ENCODE assay signal across 13 cellular contexts in genomic region chr18:57440331-57441101, GRCh38. TPM values are rescaled to one million over a fixed set of nuclear protein-coding genes. Genes with fewer than 3 reads are reported as not detected.
A peak's percentile ranks its signal among the peaks of the same experiment; 100 is the strongest.
DNase-seq lines count a peak whose midpoint lies in the region; ATAC-seq, FAIRE-seq and TF ChIP-seq lines count a peak whose summit lies in the region.
"Had no signal": no experiment of that assay in that cellular context is flagged by ENCODE, and none has a peak within 500 bp of the region (broad histone marks: within the 10 kb centered on the region; RNA-seq: fewer than 3 reads in every experiment).

No MANE protein-coding gene starts in this region.

- H3K4me3 ChIP-seq in BLaER1 = no peak overlapping the region
- H3K4me3 ChIP-seq in H1 (ENCODE audit: extremely low read depth in 1 of 4, insufficient read depth in 2 of 4, low read depth in 3 of 4, low read length in 4 of 4) = peak overlapping the region; percentile 19 to 62 (median 29)
- peak overlapping the region; percentile 14 to 39 for H3K4me3 ChIP-seq in muscle layer of duodenum (ENCODE audit: low read depth in 1 of 2, low read length in 2 of 2)
- no peak overlapping the region for H3K4me3 ChIP-seq in sigmoid colon

- no peak overlapping the region for H3K18ac ChIP-seq in H1 (ENCODE audit: extremely low read depth, low read length)

- FAIRE-seq in H1 (lab: Jason Lieb, UNC) = no peak
- FAIRE-seq: TTC549 had no signal

- H2BK15ac ChIP-seq in H1 (ENCODE audit: low read length) = no peak overlapping the region

- peaks cover 15% of the 10 kb centered on the region; the same call in 1 of the 2 replicates for H3K23me2 ChIP-seq in H1 (ENCODE audit: low read depth, low read length)

- no peak overlapping the region for H4K91ac ChIP-seq in H1 (replicated peaks; ENCODE audit: insufficient read length, low read length)

- no peak for TF ChIP-seq POLR2A in H1 (IDR thresholded peaks at IDR 0.05; ENCODE audit: control extremely low read depth in 1 of 2, low read depth in 2 of 2, low read length in 2 of 2)
- no peak for TF ChIP-seq POLR2A in sigmoid colon (IDR thresholded peaks at IDR 0.05)

- H3K79me1 ChIP-seq in H1 (ENCODE audit: low read depth, low read length) = no peaks in the 10 kb centered on the region; the same call in 1 of the 2 replicates

- H2AFZ ChIP-seq in H1 (ENCODE audit: low read length) = no peak overlapping the region

- peaks cover 97% of the 10 kb centered on the region for H3K27me3 ChIP-seq in BLaER1
- H3K27me3 ChIP-seq in H1 (replicated peaks in 1 of 4; ENCODE audit: control insufficient read depth in 3 of 4, extremely low read depth in 1 of 4, insufficient read depth in 3 of 4, low read length in 3 of 4) = peaks cover 73 to 98% (median 89%) of the 10 kb centered on the region in 4 experiments
- H3K27me3 ChIP-seq in muscle layer of duodenum (ENCODE audit: low read depth, low read length) = peaks cover 58% of the 10 kb centered on the region
- H3K27me3 ChIP-seq in sigmoid colon = peaks cover 51 to 97% (median 85%) of the 10 kb centered on the region in 3 donors

- no peaks in the 10 kb centered on the region for H3K36me3 ChIP-seq in BLaER1
- peaks cover 0 to 12% (median 0%) of the 10 kb centered on the region in 4 experiments; a peak in 1 of 8 replicates for H3K36me3 ChIP-seq in H1 (ENCODE audit: control insufficient read depth in 2 of 4, insufficient read depth in 4 of 4, low read length in 3 of 4)
- no peaks in the 10 kb centered on the region for H3K36me3 ChIP-seq in muscle layer of duodenum (ENCODE audit: control insufficient read depth in 1 of 2, insufficient read depth in 2 of 2, low read length in 2 of 2)
- H3K36me3 ChIP-seq in sigmoid colon = no peaks in the 10 kb centered on the region

- H3K23ac ChIP-seq in H1 (ENCODE audit: insufficient read length) = no peak overlapping the region

- H3K4me1 ChIP-seq in BLaER1 (peaks cover 26% of the 10 kb centered on the region), H1 (replicated peaks in 1 of 4; ENCODE audit: control insufficient read depth in 3 of 4, insufficient read depth in 4 of 4, low read length in 3 of 4) (peaks cover 3 to 51% (median 34%) of the 10 kb centered on the region in 4 experiments), muscle layer of duodenum (ENCODE audit: control insufficient read depth in 1 of 2, insufficient read depth in 2 of 2, low read length in 2 of 2) (peaks cover 0 to 59% of the 10 kb centered on the region in 2 donors), sigmoid colon (peaks cover 0 to 61% (median 55%) of the 10 kb centered on the region in 4 donors)

- H2BK12ac ChIP-seq in H1 (ENCODE audit: low read depth, low read length) = no peak overlapping the region

- H4K5ac ChIP-seq in H1 (ENCODE audit: insufficient read length, low read depth, low read length) = no peak overlapping the region

- H2BK20ac ChIP-seq in H1 (ENCODE audit: low read length) = no peak overlapping the region

- H2AK5ac ChIP-seq in H1 (ENCODE audit: low read depth, low read length) = no peak overlapping the region

- no peak overlapping the region for H3K9ac ChIP-seq in BLaER1
- H3K9ac ChIP-seq in H1 (replicated peaks in 1 of 4; ENCODE audit: extremely low read depth in 1 of 4, low read depth in 3 of 4, low read length in 3 of 4) = no peak overlapping the region

- DNase-seq in GM10266 (ENCODE audit: extremely low spot score) (peak; percentile 34), H1 (ENCODE audit: low read depth in 1 of 2, low spot score in 2 of 2) (peak in 1 of 2 experiments; percentile 72), NCI-H2029 (lab: John Stamatoyannopoulos, UW) (no peak), NCI-H146 (lab: John Stamatoyannopoulos, UW) (no peak), sigmoid colon (no peak)
- DNase-seq: Karpas-422, NCI-H1930 had no signal

- no peak overlapping the region; the same call in 1 of the 2 replicates for H4K8ac ChIP-seq in H1 (ENCODE audit: extremely low read depth, insufficient read depth, low read length)

- H3K79me2 ChIP-seq in H1 (ENCODE audit: control insufficient read depth in 1 of 2, insufficient read depth in 2 of 2, low read length in 2 of 2) = no peaks in the 10 kb centered on the region

- no peak overlapping the region for H3K14ac ChIP-seq in H1 (ENCODE audit: insufficient read length)

- POLR2A ChIA-PET in H1 (lab: Charles Lee; ENCODE audit: partially characterized antibody) = interaction anchor here (3.6 kb wide), 1 partner anchor 11 kb away, joined by 18 read pairs; no protein-coding TSS in a partner anchor

- no peak overlapping the region for H2BK5ac ChIP-seq in H1 (ENCODE audit: low read depth, low read length)

- H4K20me1 ChIP-seq in BLaER1 (peaks cover 73% of the 10 kb centered on the region), H1 (replicated peaks in 1 of 2; ENCODE audit: control insufficient read depth in 1 of 2, insufficient read depth in 2 of 2, low read length in 2 of 2) (peaks cover 11 to 40% of the 10 kb centered on the region in 2 experiments)

- H3K4me2 ChIP-seq in BLaER1 = peak overlapping the region; percentile 65
- H3K4me2 ChIP-seq in H1 (ENCODE audit: insufficient read depth in 1 of 2, low read depth in 2 of 2, low read length in 2 of 2) = peak overlapping the region; percentile 79 to 93

- CTCF ChIA-PET in H1 (lab: Charles Lee; ENCODE audit: partially characterized antibody) = interaction anchor here (1.1 to 2.9 kb wide), 6 partner anchors 10 to 693 kb away, joined by 3 to 17 read pairs (median 4); no protein-coding TSS in a partner anchor

- intact Hi-C loops in sigmoid colon (cut with DNase I) = no loop called here

- H2BK120ac ChIP-seq in H1 (replicated peaks; ENCODE audit: low read depth, low read length) = no peak overlapping the region

- H3K4ac ChIP-seq in H1 (replicated peaks; ENCODE audit: insufficient read length, low read depth, low read length) = no peak overlapping the region

- no peaks in the 10 kb centered on the region for H3K9me3 ChIP-seq in BLaER1
- no peaks in the 10 kb centered on the region for H3K9me3 ChIP-seq in H1 (ENCODE audit: insufficient read depth in 2 of 2, low read depth in 1 of 2, low read length in 1 of 2)
- no peaks in the 10 kb centered on the region for H3K9me3 ChIP-seq in muscle layer of duodenum (ENCODE audit: control insufficient read depth in 1 of 2, low read length in 2 of 2)
- H3K9me3 ChIP-seq in sigmoid colon = no peaks in the 10 kb centered on the region

- ATAC-seq in HG03139 (IDR thresholded peaks at IDR 0.05; ENCODE audit: unreplicated experiment) = no peak
- ATAC-seq: naive thymus-derived CD4-positive, alpha-beta T cell; sciatic nerve had no signal

- no peak for TF ChIP-seq RAD21 in H1 (IDR thresholded peaks at IDR 0.05 in 1 of 2, conservative IDR thresholded peaks at IDR 0.05 in 1 of 2; ENCODE audit: low read depth in 2 of 2, low read length in 2 of 2)

- TF ChIP-seq EP300 in H1 (IDR thresholded peaks at IDR 0.05; ENCODE audit: borderline replicate concordance in 1 of 2, low read depth in 2 of 2, low read length in 2 of 2) (no peak), sigmoid colon (IDR thresholded peaks at IDR 0.05) (no peak)

- TF ChIP-seq CTCF in GM10266 (IDR thresholded peaks at IDR 0.05; ENCODE audit: control insufficient read depth, insufficient read depth, low read depth, missing control alignments) (no peak), H1 (IDR thresholded peaks at IDR 0.05; ENCODE audit: control extremely low read depth in 1 of 3, insufficient read depth in 1 of 3, low read depth in 1 of 3, low read length in 3 of 3) (no peak), sigmoid colon (IDR thresholded peaks at IDR 0.05) (no peak)

- H3K27ac ChIP-seq in BLaER1 (no peak overlapping the region), H1 (ENCODE audit: low read depth, low read length) (no peak overlapping the region), muscle layer of duodenum (ENCODE audit: low read length) (peak overlapping the region; percentile 7), sigmoid colon (no peak overlapping the region)

- H3K56ac ChIP-seq in H1 (replicated peaks; ENCODE audit: insufficient read length, low read depth, low read length) = no peak overlapping the region

- WGBS in H1 (ENCODE audit: extremely low coverage in 1 of 2, insufficient coverage in 1 of 2, insufficient read length in 1 of 2, insufficient replicate concordance in 2 of 2, low coverage in 1 of 2, low lambda C conversion rate in 2 of 2, missing lambda C conversion rate in 1 of 2), 2 experiments = 4% methylated on average over 43 of the region's 61 CpGs; no CpG with 5 or more reads in 1 of the 2 experiments
- WGBS in sigmoid colon, 2 donors = 5 to 7% methylated on average over 61 of the region's 61 CpGs

TF ChIP-seq in H1, 55 proteins besides CTCF, POLR2A, EP300 and RAD21 (continues in another document):
- TF ChIP-seq MAFK (IDR thresholded peaks at IDR 0.05; ENCODE audit: low read depth, low read length) (no peak), SP1 (IDR thresholded peaks at IDR 0.05; ENCODE audit: low read depth, low read length) (no peak), KDM4A (IDR thresholded peaks at IDR 0.05; ENCODE audit: low read depth, low read length, severe bottlenecking) (peak; percentile 51), CHD2 (IDR thresholded peaks at IDR 0.05; ENCODE audit: low read length) (no peak), GTF2F1 (IDR thresholded peaks at IDR 0.05; ENCODE audit: borderline replicate concordance, low read depth, low read length) (no peak), SAP30 (IDR thresholded peaks at IDR 0.05; ENCODE audit: insufficient read depth, insufficient replicate concordance, low read length) (no peak)

RNA-seq across cellular contexts. Expression of gene ONECUT2, which starts 5.3 kb away (rescaled TPM):
- 1.9 and 3.3 TPM in 2 replicates for total RNA-seq in H1 (2021; fragmentation: NEBNext Ultra II Directional; extraction: Animal tissue kit (Norgen Biotek cat#: 25700))
- polyA plus RNA-seq in H1 (2011; rRNA removed) (0.22 and 0.38 TPM in 2 replicates), sigmoid colon (under 1 TPM in 1 of 3 donors, not detected in 2; 0.03 TPM)
- 0.26 TPM for polyA plus RNA-seq in H1 (2011; cell fraction: cytosol; rRNA removed)
- 0.63 TPM for polyA plus RNA-seq in H1 (2011; cell fraction: nucleus; rRNA removed)
- 0.40 to 0.98 TPM (median 0.74 TPM) in 4 replicates for polyA plus RNA-seq in H1 (2012, experiment 1 of 2)
- 0.03 TPM for polyA plus RNA-seq in H1 (2012, experiment 2 of 2)
- 1.1 TPM for polyA plus RNA-seq in H1 (2013, experiment 1 of 2)
- polyA plus RNA-seq in H1 (2013, experiment 2 of 2) = 0.92 TPM
- polyA minus RNA-seq in H1 (2011; rRNA and poly(A)+ RNA removed) = 1.3 and 3.5 TPM in 2 replicates
- polyA minus RNA-seq in H1 (2011; cell fraction: cytosol; rRNA and poly(A)+ RNA removed) = 1.5 TPM
- 3.0 TPM for polyA minus RNA-seq in H1 (2011; cell fraction: nucleus; rRNA and poly(A)+ RNA removed)
- total RNA-seq in sigmoid colon = under 1 TPM in 1 of 4 donors, not detected in 3; under 0.01 TPM
- total RNA-seq: naive thymus-derived CD4-positive, alpha-beta T cell; sciatic nerve had no signal
- polyA plus RNA-seq: naive thymus-derived CD4-positive, alpha-beta T cell had no signal

Comparison
In these comparisons a context has a peak if more than half of its experiments do, and no peak if none do; other contexts are left out.
1. H3K4me3 ChIP-seq: peak in H1 (4 of 4) and muscle layer of duodenum (2 of 2); none in BLaER1 (single experiment) and sigmoid colon (0 of 4).